In the genomic region with DNA sequence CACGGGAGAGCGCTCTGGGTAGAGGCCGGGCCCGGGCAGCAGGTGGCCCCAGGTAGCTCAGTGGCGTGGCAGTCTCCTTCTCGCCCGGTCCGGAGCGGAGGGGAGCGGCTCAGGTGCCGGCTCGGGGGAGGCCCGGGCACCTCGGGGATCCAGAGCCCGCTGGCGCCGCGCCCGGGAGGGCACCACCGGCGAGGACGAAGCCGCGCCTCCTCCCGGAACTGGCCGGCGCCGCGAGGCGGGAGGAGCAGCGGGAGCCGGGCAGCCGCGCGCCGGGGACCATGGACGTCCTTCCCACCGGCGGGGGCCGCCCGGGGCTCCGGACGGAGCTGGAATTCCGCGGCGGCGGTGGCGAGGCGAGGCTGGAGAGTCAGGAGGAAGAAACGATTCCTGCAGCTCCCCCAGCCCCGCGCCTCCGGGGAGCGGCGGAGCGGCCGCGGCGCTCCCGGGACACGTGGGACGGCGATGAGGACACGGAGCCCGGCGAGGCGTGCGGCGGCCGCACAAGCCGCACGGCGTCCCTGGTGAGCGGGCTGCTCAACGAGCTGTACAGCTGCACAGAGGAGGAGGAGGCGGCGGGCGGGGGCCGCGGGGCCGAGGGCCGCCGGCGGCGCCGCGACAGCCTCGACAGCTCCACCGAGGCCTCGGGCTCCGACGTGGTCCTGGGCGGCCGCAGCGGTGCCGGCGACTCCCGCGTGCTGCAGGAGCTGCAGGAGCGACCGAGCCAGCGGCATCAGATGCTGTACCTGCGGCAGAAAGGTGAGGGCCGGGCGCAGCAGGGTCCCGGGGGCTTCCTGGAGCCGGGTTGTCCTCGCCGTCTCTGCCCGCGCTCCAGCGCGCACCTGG, we compare ENCODE assay signal across 1 cellular context.
A peak's percentile ranks its signal among the peaks of the same experiment; 100 is the strongest.
TF ChIP-seq lines count a peak whose summit lies in the region.

No MANE protein-coding gene starts in this region.

TF ChIP-seq in HEK293, 187 proteins besides CTCF, POLR2A, EP300 and RAD21 (continued from another document):
- TF ChIP-seq KLF9 (tag by site-specific recombination; IDR thresholded peaks at IDR 0.05; ENCODE audit: low read depth) (0 out of 2 replicates have a peak, but pooled peaks have one; percentile 7), ZNF623 (tag by site-specific recombination; IDR thresholded peaks at IDR 0.05) (no peak), GLI2 (tag by site-specific recombination; IDR thresholded peaks at IDR 0.05; ENCODE audit: borderline replicate concordance, low read depth) (no peak), ZNF561 (tag by site-specific recombination; IDR thresholded peaks at IDR 0.05; ENCODE audit: borderline replicate concordance) (peak; percentile 73; the same call in 1 of the 2 replicates), ZIC2 (tag by site-specific recombination; IDR thresholded peaks at IDR 0.05) (peak; percentile 62), ZNF777 (tag by site-specific recombination; IDR thresholded peaks at IDR 0.05; ENCODE audit: borderline replicate concordance) (peak; percentile 26; the same call in 1 of the 2 replicates), ZNF114 (tag by site-specific recombination; IDR thresholded peaks at IDR 0.05) (no peak), ZNF501 (tag by site-specific recombination; IDR thresholded peaks at IDR 0.05) (peak; percentile 76; the same call in 1 of the 2 replicates), ZBTB20 (tag by site-specific recombination; IDR thresholded peaks at IDR 0.05) (peak; percentile 92), TCF7L2 (IDR thresholded peaks at IDR 0.05; ENCODE audit: borderline replicate concordance, low read depth, low read length) (no peak), ZNF404 (tag by site-specific recombination; IDR thresholded peaks at IDR 0.05) (no peak), ZNF660 (tag by site-specific recombination; IDR thresholded peaks at IDR 0.05) (0 out of 2 replicates have a peak, but pooled peaks have one; percentile 27), GLIS2 (tag by site-specific recombination; IDR thresholded peaks at IDR 0.05) (peak; percentile 90), OSR2 (tag by site-specific recombination; IDR thresholded peaks at IDR 0.05) (no peak), ZNF302 (tag by site-specific recombination; IDR thresholded peaks at IDR 0.05; ENCODE audit: low read depth) (no peak), ZSCAN30 (tag by site-specific recombination; IDR thresholded peaks at IDR 0.05) (peak; percentile 55; the same call in 1 of the 2 replicates), ZEB2 (tag by site-specific recombination; IDR thresholded peaks at IDR 0.05) (peak; percentile 88; the same call in 1 of the 2 replicates), ZSCAN16 (tag by site-specific recombination; IDR thresholded peaks at IDR 0.05) (0 out of 2 replicates have a peak, but pooled peaks have one; percentile 17), ZNF423 (tag by site-specific recombination; IDR thresholded peaks at IDR 0.05) (0 out of 2 replicates have a peak, but pooled peaks have one; percentile 55), ZNF426 (tag by site-specific recombination; IDR thresholded peaks at IDR 0.05) (no peak), ZFP41 (tag by site-specific recombination; IDR thresholded peaks at IDR 0.05; ENCODE audit: borderline replicate concordance) (no peak)
- TF ChIP-seq, protein P1, sequence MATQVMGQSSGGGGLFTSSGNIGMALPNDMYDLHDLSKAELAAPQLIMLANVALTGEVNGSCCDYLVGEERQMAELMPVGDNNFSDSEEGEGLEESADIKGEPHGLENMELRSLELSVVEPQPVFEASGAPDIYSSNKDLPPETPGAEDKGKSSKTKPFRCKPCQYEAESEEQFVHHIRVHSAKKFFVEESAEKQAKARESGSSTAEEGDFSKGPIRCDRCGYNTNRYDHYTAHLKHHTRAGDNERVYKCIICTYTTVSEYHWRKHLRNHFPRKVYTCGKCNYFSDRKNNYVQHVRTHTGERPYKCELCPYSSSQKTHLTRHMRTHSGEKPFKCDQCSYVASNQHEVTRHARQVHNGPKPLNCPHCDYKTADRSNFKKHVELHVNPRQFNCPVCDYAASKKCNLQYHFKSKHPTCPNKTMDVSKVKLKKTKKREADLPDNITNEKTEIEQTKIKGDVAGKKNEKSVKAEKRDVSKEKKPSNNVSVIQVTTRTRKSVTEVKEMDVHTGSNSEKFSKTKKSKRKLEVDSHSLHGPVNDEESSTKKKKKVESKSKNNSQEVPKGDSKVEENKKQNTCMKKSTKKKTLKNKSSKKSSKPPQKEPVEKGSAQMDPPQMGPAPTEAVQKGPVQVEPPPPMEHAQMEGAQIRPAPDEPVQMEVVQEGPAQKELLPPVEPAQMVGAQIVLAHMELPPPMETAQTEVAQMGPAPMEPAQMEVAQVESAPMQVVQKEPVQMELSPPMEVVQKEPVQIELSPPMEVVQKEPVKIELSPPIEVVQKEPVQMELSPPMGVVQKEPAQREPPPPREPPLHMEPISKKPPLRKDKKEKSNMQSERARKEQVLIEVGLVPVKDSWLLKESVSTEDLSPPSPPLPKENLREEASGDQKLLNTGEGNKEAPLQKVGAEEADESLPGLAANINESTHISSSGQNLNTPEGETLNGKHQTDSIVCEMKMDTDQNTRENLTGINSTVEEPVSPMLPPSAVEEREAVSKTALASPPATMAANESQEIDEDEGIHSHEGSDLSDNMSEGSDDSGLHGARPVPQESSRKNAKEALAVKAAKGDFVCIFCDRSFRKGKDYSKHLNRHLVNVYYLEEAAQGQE (tag by site-specific recombination; IDR thresholded peaks at IDR 0.05) = no peak
- TF ChIP-seq, protein P2, sequence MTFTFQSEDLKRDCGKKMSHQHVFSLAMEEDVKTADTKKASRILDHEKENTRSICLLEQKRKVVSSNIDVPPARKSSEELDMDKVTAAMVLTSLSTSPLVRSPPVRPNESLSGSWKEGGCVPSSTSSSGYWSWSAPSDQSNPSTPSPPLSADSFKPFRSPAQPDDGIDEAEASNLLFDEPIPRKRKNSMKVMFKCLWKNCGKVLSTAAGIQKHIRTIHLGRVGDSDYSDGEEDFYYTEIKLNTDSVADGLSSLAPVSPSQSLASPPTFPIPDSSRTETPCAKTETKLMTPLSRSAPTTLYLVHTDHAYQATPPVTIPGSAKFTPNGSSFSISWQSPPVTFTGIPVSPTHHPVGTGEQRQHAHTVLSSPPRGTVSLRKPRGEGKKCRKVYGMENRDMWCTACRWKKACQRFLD (tag by site-specific recombination; IDR thresholded peaks at IDR 0.05) = no peak
- TF ChIP-seq, protein P3, sequence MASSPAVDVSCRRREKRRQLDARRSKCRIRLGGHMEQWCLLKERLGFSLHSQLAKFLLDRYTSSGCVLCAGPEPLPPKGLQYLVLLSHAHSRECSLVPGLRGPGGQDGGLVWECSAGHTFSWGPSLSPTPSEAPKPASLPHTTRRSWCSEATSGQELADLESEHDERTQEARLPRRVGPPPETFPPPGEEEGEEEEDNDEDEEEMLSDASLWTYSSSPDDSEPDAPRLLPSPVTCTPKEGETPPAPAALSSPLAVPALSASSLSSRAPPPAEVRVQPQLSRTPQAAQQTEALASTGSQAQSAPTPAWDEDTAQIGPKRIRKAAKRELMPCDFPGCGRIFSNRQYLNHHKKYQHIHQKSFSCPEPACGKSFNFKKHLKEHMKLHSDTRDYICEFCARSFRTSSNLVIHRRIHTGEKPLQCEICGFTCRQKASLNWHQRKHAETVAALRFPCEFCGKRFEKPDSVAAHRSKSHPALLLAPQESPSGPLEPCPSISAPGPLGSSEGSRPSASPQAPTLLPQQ (tag by site-specific recombination; IDR thresholded peaks at IDR 0.05) = 0 out of 2 replicates have a peak, but pooled peaks have one; percentile 40
- TF ChIP-seq, protein P4, sequence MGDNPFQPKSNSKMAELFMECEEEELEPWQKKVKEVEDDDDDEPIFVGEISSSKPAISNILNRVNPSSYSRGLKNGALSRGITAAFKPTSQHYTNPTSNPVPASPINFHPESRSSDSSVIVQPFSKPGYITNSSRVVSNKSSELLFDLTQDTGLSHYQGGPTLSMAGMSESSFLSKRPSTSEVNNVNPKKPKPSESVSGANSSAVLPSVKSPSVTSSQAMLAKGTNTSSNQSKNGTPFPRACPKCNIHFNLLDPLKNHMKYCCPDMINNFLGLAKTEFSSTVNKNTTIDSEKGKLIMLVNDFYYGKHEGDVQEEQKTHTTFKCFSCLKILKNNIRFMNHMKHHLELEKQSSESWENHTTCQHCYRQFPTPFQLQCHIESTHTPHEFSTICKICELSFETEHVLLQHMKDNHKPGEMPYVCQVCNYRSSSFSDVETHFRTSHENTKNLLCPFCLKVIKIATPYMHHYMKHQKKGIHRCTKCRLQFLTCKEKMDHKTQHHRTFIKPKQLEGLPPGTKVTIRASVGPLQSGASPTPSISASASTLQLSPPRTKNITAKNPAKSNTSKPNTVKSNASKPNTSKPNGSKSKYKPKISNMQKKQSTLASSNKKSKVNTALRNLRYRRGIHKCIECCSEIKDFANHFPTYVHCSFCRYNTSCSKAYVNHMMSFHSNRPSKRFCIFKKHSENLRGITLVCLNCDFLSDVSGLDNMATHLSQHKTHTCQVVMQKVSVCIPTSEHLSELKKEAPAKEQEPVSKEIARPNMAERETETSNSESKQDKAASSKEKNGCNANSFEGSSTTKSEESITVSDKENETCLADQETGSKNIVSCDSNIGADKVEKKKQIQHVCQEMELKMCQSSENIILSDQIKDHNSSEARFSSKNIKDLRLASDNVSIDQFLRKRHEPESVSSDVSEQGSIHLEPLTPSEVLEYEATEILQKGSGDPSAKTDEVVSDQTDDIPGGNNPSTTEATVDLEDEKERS (tag by site-specific recombination; IDR thresholded peaks at IDR 0.05) = no peak
